23 cellular contexts compared by ENCODE assay signal in the genomic region with DNA sequence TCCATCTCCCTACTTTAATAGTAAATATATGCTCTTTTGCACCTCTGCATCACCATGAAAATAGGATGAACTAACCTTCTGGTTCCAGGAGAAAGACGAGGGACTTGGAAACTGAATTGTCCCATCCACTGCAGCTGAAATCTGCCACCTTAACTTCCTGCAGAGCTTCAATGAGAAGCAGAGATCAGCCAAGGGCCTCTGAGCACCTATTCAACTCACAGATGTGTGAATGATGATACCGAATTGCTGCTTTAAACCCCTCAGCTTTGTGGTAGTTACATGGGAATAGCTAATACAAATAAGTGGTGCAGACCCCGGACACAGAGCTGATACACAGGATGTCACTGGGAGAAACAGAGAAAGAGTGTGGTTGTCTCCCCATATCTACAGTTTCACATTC.
A peak's percentile ranks its signal among the peaks of the same experiment; 100 is the strongest.
DNase-seq lines count a peak whose midpoint lies in the region; ATAC-seq and TF ChIP-seq lines count a peak whose summit lies in the region.
"Had no signal": no experiment of that assay in that cellular context is flagged by ENCODE, and none has a peak within 500 bp of the region (broad histone marks: within the 10 kb centered on the region; RNA-seq: fewer than 3 reads in every experiment).

No MANE protein-coding gene starts in this region.

- no peaks in the 10 kb centered on the region for H3K23me2 ChIP-seq in H9 (ENCODE audit: insufficient read length, low read depth, low read length, poor library complexity, severe bottlenecking)

- H3K9ac ChIP-seq in DND-41 (ENCODE audit: low read depth, low read length) (no peak overlapping the region), H9 (ENCODE audit: extremely low read depth, insufficient read length, low read length) (no peak overlapping the region), SU-DHL-6 (ENCODE audit: low read length) (no peak overlapping the region), neural progenitor cell (no peak overlapping the region)
- H3K9ac ChIP-seq: BLaER1 treated with 17β-estradiol and CSF1 and Interleukin-3, amounts not matched to agents 10 nM and 100 nM had no signal

- no peak overlapping the region for H4K91ac ChIP-seq in H9 (ENCODE audit: insufficient read length, low read depth, low read length)

- no peaks in the 10 kb centered on the region for H3K9me3 Mint-ChIP-seq in H9
- H3K9me3 Mint-ChIP-seq in neural progenitor cell = no peaks in the 10 kb centered on the region

- H3K4me1 Mint-ChIP-seq in H9 = peaks cover 10 to 12% of the 10 kb centered on the region in 2 experiments
- peaks cover 8% of the 10 kb centered on the region for H3K4me1 Mint-ChIP-seq in neural progenitor cell
- H3K4me1 Mint-ChIP-seq: CD14-positive monocyte; CD8-positive, alpha-beta memory T cell had no signal

- H3K36me3 ChIP-seq in DND-41 (ENCODE audit: insufficient read depth, low read length) = no peaks in the 10 kb centered on the region
- no peaks in the 10 kb centered on the region for H3K36me3 ChIP-seq in SU-DHL-6 (ENCODE audit: low read length)
- H3K36me3 ChIP-seq in neural progenitor cell = no peaks in the 10 kb centered on the region
- H3K36me3 ChIP-seq: BE2C; BLaER1 treated with 17β-estradiol and CSF1 and Interleukin-3, amounts not matched to agents 10 nM and 100 nM had no signal

- no peak overlapping the region for H2AK5ac ChIP-seq in H9 (ENCODE audit: insufficient read length, low read length)

- no peak overlapping the region for H2BK15ac ChIP-seq in H9 (ENCODE audit: low read depth, low read length)

- no peaks in the 10 kb centered on the region for H3K27me3 ChIP-seq in DND-41 (ENCODE audit: insufficient read depth, low read length, poor library complexity)
- H3K27me3 ChIP-seq in H9 (ENCODE audit: insufficient read depth, low read length) = no peaks in the 10 kb centered on the region
- H3K27me3 ChIP-seq in SU-DHL-6 (ENCODE audit: low read length) = no peaks in the 10 kb centered on the region
- no peaks in the 10 kb centered on the region for H3K27me3 ChIP-seq in neural progenitor cell
- H3K27me3 ChIP-seq: BE2C; BLaER1 treated with 17β-estradiol and CSF1 and Interleukin-3, amounts not matched to agents 10 nM and 100 nM had no signal

- no peak overlapping the region for H2BK120ac ChIP-seq in H9 (ENCODE audit: low read depth, low read length, poor library complexity, severe bottlenecking)

- H2AFZ ChIP-seq in DND-41 (ENCODE audit: low read depth, low read length) = no peak overlapping the region
- peak overlapping the region; percentile 40 for H2AFZ ChIP-seq in H9 (ENCODE audit: low read length)
- peak overlapping the region; percentile 60 for H2AFZ ChIP-seq in SU-DHL-6 (ENCODE audit: low read depth, low read length, severe bottlenecking)
- peak overlapping the region; percentile 63 for H2AFZ ChIP-seq in neural progenitor cell (replicated peaks)

- no peaks in the 10 kb centered on the region for H4K20me1 ChIP-seq in DND-41 (ENCODE audit: insufficient read depth, low read length)
- no peaks in the 10 kb centered on the region for H4K20me1 ChIP-seq in H9 (ENCODE audit: control insufficient read depth, insufficient read depth, insufficient read length)
- H4K20me1 ChIP-seq in SU-DHL-6 (ENCODE audit: low read depth, low read length) = no peaks in the 10 kb centered on the region
- no peaks in the 10 kb centered on the region for H4K20me1 ChIP-seq in neural progenitor cell (ENCODE audit: low read depth)
- H4K20me1 ChIP-seq: BLaER1 treated with 17β-estradiol and CSF1 and Interleukin-3, amounts not matched to agents 10 nM and 100 nM had no signal

- no peak overlapping the region for H3K18ac ChIP-seq in H9 (ENCODE audit: insufficient read length, low read depth, low read length)

- no peak overlapping the region for H3K14ac ChIP-seq in H9 (ENCODE audit: insufficient read depth, low read length)

- H3K79me2 ChIP-seq in DND-41 (ENCODE audit: insufficient read depth, low read length) (no peaks in the 10 kb centered on the region), H9 (ENCODE audit: insufficient read depth, low read length) (no peaks in the 10 kb centered on the region), SU-DHL-6 (ENCODE audit: insufficient read depth, low read length) (no peaks in the 10 kb centered on the region), neural progenitor cell (ENCODE audit: low read depth) (no peaks in the 10 kb centered on the region)

- H3K56ac ChIP-seq in H9 (ENCODE audit: insufficient read length, low read depth, low read length) = no peak overlapping the region

- WGBS in H9 (ENCODE audit: extremely low coverage, insufficient read length, low lambda C conversion rate) = no CpG with 5 or more reads among the region's 3 CpGs

- H2BK20ac ChIP-seq in H9 (ENCODE audit: low read depth, low read length, poor library complexity, severe bottlenecking) = no peak overlapping the region

- H3K9me3 ChIP-seq in DND-41 (ENCODE audit: insufficient read depth, low read length, severe bottlenecking) = no peaks in the 10 kb centered on the region
- H3K9me3 ChIP-seq in H9 (ENCODE audit: control insufficient read depth, low read depth, low read length) = no peaks in the 10 kb centered on the region
- no peaks in the 10 kb centered on the region for H3K9me3 ChIP-seq in SU-DHL-6 (ENCODE audit: insufficient read depth, low read length)
- H3K9me3 ChIP-seq in neural progenitor cell (ENCODE audit: low read depth) = no peaks in the 10 kb centered on the region
- H3K9me3 ChIP-seq: A549; BE2C; BLaER1 treated with 17β-estradiol and CSF1 and Interleukin-3, amounts not matched to agents 10 nM and 100 nM had no signal

- H3T11ph ChIP-seq in H9 (ENCODE audit: low read length) = no peak overlapping the region

- H3K79me1 ChIP-seq in H9 (ENCODE audit: insufficient read depth, low read depth, low read length, poor library complexity, severe bottlenecking) = no peaks in the 10 kb centered on the region

- no peak overlapping the region for H3K23ac ChIP-seq in H9 (ENCODE audit: insufficient read length, low read depth, low read length)

- H3K4me3 Mint-ChIP-seq in H9 = no peak overlapping the region
- no peak overlapping the region for H3K4me3 Mint-ChIP-seq in neural progenitor cell
- H3K4me3 Mint-ChIP-seq: CD14-positive monocyte; CD4-positive, alpha-beta T cell; CD8-positive, alpha-beta memory T cell had no signal

- no peaks in the 10 kb centered on the region for H3K9me2 ChIP-seq in SU-DHL-6 (replicated peaks; ENCODE audit: insufficient read depth, low read length)

- H3K4me2 ChIP-seq in DND-41 (ENCODE audit: insufficient read depth, low read length) (no peak overlapping the region), H9 (ENCODE audit: insufficient read depth, insufficient read length, low read length) (no peak overlapping the region), SU-DHL-6 (ENCODE audit: low read depth, low read length, poor library complexity, severe bottlenecking) (no peak overlapping the region), neural progenitor cell (no peak overlapping the region)
- H3K4me2 ChIP-seq: A549; BLaER1 treated with 17β-estradiol and CSF1 and Interleukin-3, amounts not matched to agents 10 nM and 100 nM had no signal

- DNase-seq in DND-41 (peak; percentile 55), H9 (no peak), neural progenitor cell (ENCODE audit: low spot score) (no peak), COLO829 (ENCODE audit: low spot score) (no peak), occipital lobe (lab: John Stamatoyannopoulos, UW) (no peak)
- DNase-seq: 8988T; ACHN; AML-193; BE2C; Calu3; CD4-positive, alpha-beta T cell; CD8-positive, alpha-beta memory T cell; COR-L47; DMS53; DMS79 treated with DMSO at 0.1 percent for 48 hours; GOT3; H7 had no signal

- no peak overlapping the region for H3K4ac ChIP-seq in H9 (ENCODE audit: low read depth, low read length)

- no peak overlapping the region for H2BK12ac ChIP-seq in H9 (ENCODE audit: insufficient read length, low read depth, low read length)

- H3K36me3 Mint-ChIP-seq in H9 (ENCODE audit: insufficient read depth in 1 of 3, low read depth in 3 of 3) = no peaks in the 10 kb centered on the region
- no peaks in the 10 kb centered on the region for H3K36me3 Mint-ChIP-seq in neural progenitor cell
- H3K36me3 Mint-ChIP-seq: CD14-positive monocyte; CD8-positive, alpha-beta memory T cell had no signal

- H3K27ac ChIP-seq in DND-41 (ENCODE audit: low read length) = no peak overlapping the region
- no peak overlapping the region for H3K27ac ChIP-seq in H9 (ENCODE audit: insufficient read length, low read depth, low read length)
- no peak overlapping the region for H3K27ac ChIP-seq in SU-DHL-6 (ENCODE audit: low read depth, low read length)
- H3K27ac ChIP-seq in neural progenitor cell = no peak overlapping the region
- H3K27ac ChIP-seq: A549; BLaER1 treated with 17β-estradiol and CSF1 and Interleukin-3, amounts not matched to agents 10 nM and 100 nM had no signal

- no peak overlapping the region for H3K4me3 ChIP-seq in DND-41 (ENCODE audit: low read depth in 1 of 2, low read length in 2 of 2)
- H3K4me3 ChIP-seq in SU-DHL-6 (ENCODE audit: insufficient read depth, low read length, poor library complexity, severe bottlenecking) = no peak overlapping the region
- H3K4me3 ChIP-seq in neural progenitor cell = no peak overlapping the region
- H3K4me3 ChIP-seq: A549; BLaER1 treated with 17β-estradiol and CSF1 and Interleukin-3, amounts not matched to agents 10 nM and 100 nM had no signal

- no peaks in the 10 kb centered on the region for H3K27me3 Mint-ChIP-seq in H9 (ENCODE audit: low read depth)
- peaks cover 2% of the 10 kb centered on the region for H3K27me3 Mint-ChIP-seq in neural progenitor cell (ENCODE audit: insufficient read depth, low read depth)
- H3K27me3 Mint-ChIP-seq: CD4-positive, alpha-beta T cell; CD8-positive, alpha-beta memory T cell had no signal

- H4K8ac ChIP-seq in H9 (replicated peaks; ENCODE audit: insufficient read length, low read depth, low read length) = no peak overlapping the region

- ATAC-seq in DND-41 (ENCODE audit: insufficient read depth, low read depth) = peak; percentile 86
- no peak for ATAC-seq in GM19397 (IDR thresholded peaks at IDR 0.05; ENCODE audit: unreplicated experiment)
- ATAC-seq: A549, HCT116 had no signal

- H3K27ac Mint-ChIP-seq in H9 (no peak overlapping the region), neural progenitor cell (no peak overlapping the region)
- H3K27ac Mint-ChIP-seq: CD14-positive monocyte; CD4-positive, alpha-beta T cell; CD8-positive, alpha-beta memory T cell had no signal

- TF ChIP-seq CTCF in DND-41 (IDR thresholded peaks at IDR 0.05; ENCODE audit: borderline replicate concordance, extremely low read depth, low read length, poor library complexity, severe bottlenecking) (no peak), H9 (conservative IDR thresholded peaks at IDR 0.05) (no peak), SU-DHL-6 (IDR thresholded peaks at IDR 0.05; ENCODE audit: insufficient read depth, low read length, poor library complexity, severe bottlenecking) (no peak), neural progenitor cell (IDR thresholded peaks at IDR 0.05) (no peak)

- no peak overlapping the region for H4K5ac ChIP-seq in H9 (ENCODE audit: insufficient read length, low read depth, low read length)

- H2BK5ac ChIP-seq in H9 (ENCODE audit: insufficient read length, low read length) = no peak overlapping the region

- H3F3A ChIP-seq in SU-DHL-6 (ENCODE audit: insufficient read depth) (no peaks in the 10 kb centered on the region), neural progenitor cell (ENCODE audit: low read depth) (no peaks in the 10 kb centered on the region)

- H3K4me1 ChIP-seq in DND-41 (ENCODE audit: insufficient read depth, low read length) (peaks cover 7% of the 10 kb centered on the region; the same call in 1 of the 2 replicates), H9 (ENCODE audit: insufficient read depth, low read length) (no peaks in the 10 kb centered on the region), neural progenitor cell (peaks cover 16% of the 10 kb centered on the region)
- H3K4me1 ChIP-seq: A549, BE2C had no signal
